In genomic region chr14:68937790-68938514, GRCh38 we compare ENCODE assay signal across 8 cellular contexts. TPM values are rescaled to one million over a fixed set of nuclear protein-coding genes. Genes with fewer than 3 reads are reported as not detected.
DNase-seq lines count a peak whose midpoint lies in the region; ATAC-seq and TF ChIP-seq lines count a peak whose summit lies in the region.

No MANE protein-coding gene starts in this region.

- POLR2A ChIA-PET in activated CD8-positive, alpha-beta T cell treated with anti-CD3 and anti-CD28 coated beads, Interleukin-2, amount 10 ng/mL, durations not matched to agents 7 days and 5 days (lab: Charles Lee) = interaction anchor here (0.7 to 2.2 kb wide), 5 partner anchors 9 to 1206 kb away, joined by 3 to 5 read pairs (median 3); no protein-coding TSS in a partner anchor

- no peak overlapping the region for H3K4me3 Mint-ChIP-seq in activated CD8-positive, alpha-beta T cell treated with anti-CD3 and anti-CD28 coated beads, Interleukin-2, amount 10 ng/mL, durations not matched to agents 7 days and 5 days

- H3K27ac Mint-ChIP-seq in activated CD8-positive, alpha-beta T cell treated with anti-CD3 and anti-CD28 coated beads, Interleukin-2, amount 10 ng/mL, durations not matched to agents 7 days and 5 days = peak overlapping the region; percentile 61

- H3K27ac ChIP-seq in foreskin keratinocyte = no peak overlapping the region
- H3K27ac ChIP-seq in rectal smooth muscle tissue (ENCODE audit: low read depth, low read length) = peak overlapping the region; percentile 97
- H3K27ac ChIP-seq in MM.1S (ENCODE audit: low read length) = no peak overlapping the region

- no peaks in the 10 kb centered on the region for H3K9me3 ChIP-seq in MM.1S (replicated peaks; ENCODE audit: insufficient read depth, low read length)

- peaks cover 47% of the 10 kb centered on the region for H3K4me1 ChIP-seq in foreskin keratinocyte
- peaks cover 82% of the 10 kb centered on the region for H3K4me1 ChIP-seq in rectal smooth muscle tissue (ENCODE audit: control insufficient read depth, insufficient read depth, low read length)
- H3K4me1 ChIP-seq in MM.1S (ENCODE audit: low read length) = no peaks in the 10 kb centered on the region

- DNase-seq in DMS53 treated with DMSO at 0.1 percent for 48 hours (lab: John Stamatoyannopoulos, UW; ENCODE audit: unreplicated experiment) = peak; percentile 7
- DNase-seq in activated CD8-positive, alpha-beta T cell treated with anti-CD3 and anti-CD28 coated beads, Interleukin-2, amount 10 ng/mL, durations not matched to agents 7 days and 5 days = no peak
- DNase-seq in foreskin keratinocyte = no peak
- no peak for DNase-seq in MM.1S
- no peak for DNase-seq in NCI-H2171 treated with DMSO at 0.1 percent for 48 hours (lab: John Stamatoyannopoulos, UW)

- H2AFZ ChIP-seq in MM.1S (ENCODE audit: low read length) = no peak overlapping the region

- no peak overlapping the region for H3K4me2 ChIP-seq in MM.1S (ENCODE audit: low read depth, low read length)

- H3K4me3 ChIP-seq in rectal smooth muscle tissue (ENCODE audit: low read length) (peak overlapping the region; percentile 19), MM.1S (ENCODE audit: low read length) (no peak overlapping the region)

- peaks cover 50% of the 10 kb centered on the region for H3K4me1 Mint-ChIP-seq in activated CD8-positive, alpha-beta T cell treated with anti-CD3 and anti-CD28 coated beads, Interleukin-2, amount 10 ng/mL, durations not matched to agents 7 days and 5 days (ENCODE audit: low read depth)

- H3K9me3 Mint-ChIP-seq in activated CD8-positive, alpha-beta T cell treated with anti-CD3 and anti-CD28 coated beads, Interleukin-2, amount 10 ng/mL, durations not matched to agents 7 days and 5 days (ENCODE audit: insufficient read depth) = no peaks in the 10 kb centered on the region

- no peaks in the 10 kb centered on the region for H3K27me3 ChIP-seq in foreskin keratinocyte
- no peaks in the 10 kb centered on the region for H3K27me3 ChIP-seq in rectal smooth muscle tissue (ENCODE audit: control insufficient read depth, insufficient read depth, low read length)
- H3K27me3 ChIP-seq in MM.1S (replicated peaks; ENCODE audit: insufficient read depth, low read length) = no peaks in the 10 kb centered on the region

- no peaks in the 10 kb centered on the region for H3K9me2 ChIP-seq in MM.1S (replicated peaks; ENCODE audit: insufficient read depth, low read length)

- TF ChIP-seq CTCF in foreskin keratinocyte (conservative IDR thresholded peaks at IDR 0.05) (peak; percentile 46), MM.1S (IDR thresholded peaks at IDR 0.05; ENCODE audit: low read length) (no peak)

- ATAC-seq in activated CD8-positive, alpha-beta T cell treated with anti-CD3 and anti-CD28 coated beads, Interleukin-2, amount 10 ng/mL, durations not matched to agents 7 days and 5 days = peak; percentile 62
- ATAC-seq in foreskin keratinocyte (no peak), GM18907 (IDR thresholded peaks at IDR 0.05; ENCODE audit: unreplicated experiment) (no peak), GM21723 (IDR thresholded peaks at IDR 0.05; ENCODE audit: unreplicated experiment) (no peak)

- H3K79me2 ChIP-seq in MM.1S (ENCODE audit: low read length) = no peaks in the 10 kb centered on the region

- no peaks in the 10 kb centered on the region for H4K20me1 ChIP-seq in MM.1S (ENCODE audit: insufficient read depth, low read length)

- H3K36me3 Mint-ChIP-seq in activated CD8-positive, alpha-beta T cell treated with anti-CD3 and anti-CD28 coated beads, Interleukin-2, amount 10 ng/mL, durations not matched to agents 7 days and 5 days (ENCODE audit: low read depth) = peaks cover 2% of the 10 kb centered on the region

- CTCF ChIA-PET in activated CD8-positive, alpha-beta T cell treated with anti-CD3 and anti-CD28 coated beads, Interleukin-2, amount 10 ng/mL, durations not matched to agents 7 days and 5 days (lab: Charles Lee) = interaction anchor here (0.7 to 3.9 kb wide), 8 partner anchors 8 to 38 kb away, joined by 3 to 22 read pairs (median 4); no protein-coding TSS in a partner anchor

- H3K36me3 ChIP-seq in rectal smooth muscle tissue (ENCODE audit: control insufficient read depth, insufficient read depth, low read length) (peaks cover 3% of the 10 kb centered on the region), MM.1S (replicated peaks; ENCODE audit: insufficient read depth, low read length) (no peaks in the 10 kb centered on the region)

- no peaks in the 10 kb centered on the region for H3F3A ChIP-seq in MM.1S (ENCODE audit: insufficient read depth, low read length)

- no peaks in the 10 kb centered on the region for H3K27me3 Mint-ChIP-seq in activated CD8-positive, alpha-beta T cell treated with anti-CD3 and anti-CD28 coated beads, Interleukin-2, amount 10 ng/mL, durations not matched to agents 7 days and 5 days (ENCODE audit: low read depth)

- H3K9ac ChIP-seq in rectal smooth muscle tissue (ENCODE audit: low read length) (no peak overlapping the region), MM.1S (ENCODE audit: low read length) (no peak overlapping the region)

RNA-seq across cellular contexts. Expression of gene ACTN1, which starts 41.1 kb away (rescaled TPM):
- total RNA-seq in activated CD8-positive, alpha-beta T cell treated with anti-CD3 and anti-CD28 coated beads, Interleukin-2, amount 10 ng/mL, durations not matched to agents 7 days and 5 days = 10 to 100 TPM; 51.4 to 56.1 TPM
- 687 and 748 TPM in 2 replicates for total RNA-seq in foreskin keratinocyte
- polyA plus RNA-seq in foreskin keratinocyte = 401 and 426 TPM in 2 replicates

Comparison
In these comparisons a context has a peak if more than half of its experiments do, and no peak if none do; other contexts are left out.
1. RNA of gene ACTN1, which starts 41.1 kb away (total RNA-seq): 687 to 748 TPM in foreskin keratinocyte; 51.4 to 56.1 TPM in activated CD8-positive, alpha-beta T cell treated with anti-CD3 and anti-CD28 coated beads, Interleukin-2, amount 10 ng/mL, durations not matched to agents 7 days and 5 days; every median in the first group is over 10 times any median in the second.